Comparison of ENCODE assay signal across 26 cellular contexts in genomic region chr2:45670646-45671045, GRCh38.
"Had no signal": no experiment of that assay in that cellular context is flagged by ENCODE, and none has a peak within 500 bp of the region (broad histone marks: within the 10 kb centered on the region; RNA-seq: fewer than 3 reads in every experiment).

No MANE protein-coding gene starts in this region.

- H3K27ac Mint-ChIP-seq: nephron progenitor cell; stimulated activated naive B cell treated with anti-CD40 and anti-IgM and Interleukin-4, amounts not matched to agents 10 μg/mL and 1 μg/mL and 100 μg/mL, for 72 hours had no signal

- H3K4me3 Mint-ChIP-seq: naive B cell; nephron progenitor cell; stimulated activated naive B cell treated with anti-CD40 and anti-IgM and Interleukin-4, amounts not matched to agents 10 μg/mL and 1 μg/mL and 100 μg/mL, for 72 hours had no signal

- H3K27ac ChIP-seq: epithelial cell of prostate, esophagus muscularis mucosa, hepatocyte, psoas muscle, right lobe of liver, spleen, stomach, thoracic aorta, transverse colon had no signal

- H3K27me3 Mint-ChIP-seq: naive B cell; stimulated activated naive B cell treated with anti-CD40 and anti-IgM and Interleukin-4, amounts not matched to agents 10 μg/mL and 1 μg/mL and 100 μg/mL, for 72 hours had no signal

- DNase-seq: cortex of kidney; dorsolateral prefrontal cortex; effector CD8-positive, alpha-beta T cell; foreskin melanocyte; head of caudate nucleus; left colon; left ventricle myocardium superior; mesenchymal stem cell; naive B cell; nephron progenitor cell; psoas muscle; retina; right lobe of liver; spleen; stimulated activated CD4-positive, alpha-beta T cell treated with anti-CD3 and anti-CD28 coated beads, Interleukin-15, amount 100 ng/mL, for 24 hours; stimulated activated CD4-positive, alpha-beta T cell treated with anti-CD3 and anti-CD28 coated beads, Interleukin-1b, Interleukin-23, amount 100 ng/mL, for 48 hours; stimulated activated CD4-positive, alpha-beta T cell treated with anti-CD3 and anti-CD28 coated beads, Interleukin-4, amount 100 ng/mL, for 4 hours; stimulated activated naive B cell treated with anti-CD40 and anti-IgM and Interleukin-4, amounts not matched to agents 10 μg/mL and 1 μg/mL and 100 μg/mL, for 72 hours; stomach; substantia nigra; transverse colon had no signal

- H3K9me3 ChIP-seq: esophagus muscularis mucosa, psoas muscle, right lobe of liver, spleen, stomach, thoracic aorta, transverse colon had no signal

- ATAC-seq: left colon; left ventricle myocardium superior; psoas muscle; right lobe of liver; stimulated activated naive B cell treated with anti-CD40 and anti-IgM and Interleukin-4, amounts not matched to agents 10 μg/mL and 1 μg/mL and 100 μg/mL, for 72 hours had no signal

- H3K4me1 ChIP-seq: right lobe of liver had no signal

- H3K36me3 ChIP-seq: esophagus muscularis mucosa, right lobe of liver, spleen, stomach, thoracic aorta, transverse colon had no signal

- H3K9me3 Mint-ChIP-seq: naive B cell, nephron progenitor cell had no signal

- H3K4me3 ChIP-seq: dorsolateral prefrontal cortex, esophagus muscularis mucosa, hepatocyte, lung, psoas muscle, right lobe of liver, spleen, stomach, thoracic aorta, transverse colon had no signal

- H3K27me3 ChIP-seq: dorsolateral prefrontal cortex, esophagus muscularis mucosa, hepatocyte, right lobe of liver, spleen, stomach, transverse colon had no signal
